In genomic region chr5:137695651-137696428, GRCh38 we compare ENCODE assay signal across 10 cellular contexts. TPM values are rescaled to one million over a fixed set of nuclear protein-coding genes. Genes with fewer than 3 reads are reported as not detected.
DNase-seq lines count a peak whose midpoint lies in the region; ATAC-seq and TF ChIP-seq lines count a peak whose summit lies in the region.
"Had no signal": no experiment of that assay in that cellular context is flagged by ENCODE, and none has a peak within 500 bp of the region (broad histone marks: within the 10 kb centered on the region; RNA-seq: fewer than 3 reads in every experiment).

No MANE protein-coding gene starts in this region.

- TF ChIP-seq CTCF in GM10266 (IDR thresholded peaks at IDR 0.05; ENCODE audit: control insufficient read depth, insufficient read depth, low read depth, missing control alignments): no peak
- TF ChIP-seq CTCF in nephron progenitor cell (IDR thresholded peaks at IDR 0.05): no peak
- no peak for TF ChIP-seq CTCF in body of pancreas (IDR thresholded peaks at IDR 0.05)

- H3K27ac Mint-ChIP-seq in activated naive CD8-positive, alpha-beta T cell treated with anti-CD3 and anti-CD28 coated beads, Interleukin-2, amount 50 U/mL, for 24 hours: peak overlapping the region; percentile 71
- peak overlapping the region; percentile 32 for H3K27ac Mint-ChIP-seq in nephron progenitor cell

- no peak for TF ChIP-seq POLR2A in body of pancreas (IDR thresholded peaks at IDR 0.05)

- H3K27ac ChIP-seq in body of pancreas: no peak overlapping the region

- no peaks in the 10 kb centered on the region for H3K9me3 Mint-ChIP-seq in activated naive CD8-positive, alpha-beta T cell treated with anti-CD3 and anti-CD28 coated beads, Interleukin-2, amount 50 U/mL, for 24 hours
- no peaks in the 10 kb centered on the region for H3K9me3 Mint-ChIP-seq in nephron progenitor cell

- DNase-seq in GM10266 (ENCODE audit: extremely low spot score): peak; percentile 16
- peak; percentile 35 for DNase-seq in OCI-M2 (lab: John Stamatoyannopoulos, UW; ENCODE audit: unreplicated experiment)
- peak; percentile 8 for DNase-seq in activated naive CD8-positive, alpha-beta T cell treated with anti-CD3 and anti-CD28 coated beads, Interleukin-2, amount 50 U/mL, for 24 hours
- DNase-seq in nephron progenitor cell: no peak
- DNase-seq in SW 1271 (lab: John Stamatoyannopoulos, UW): no peak
- DNase-seq in body of pancreas: no peak
- DNase-seq: cerebellar nuclear complex had no signal

- ATAC-seq in activated naive CD8-positive, alpha-beta T cell treated with anti-CD3 and anti-CD28 coated beads, Interleukin-2, amount 50 U/mL, for 24 hours: peak; percentile 56
- ATAC-seq in GM18511 (IDR thresholded peaks at IDR 0.05; ENCODE audit: unreplicated experiment): no peak
- no peak for ATAC-seq in HG03342 (IDR thresholded peaks at IDR 0.05; ENCODE audit: unreplicated experiment)
- no peak for ATAC-seq in body of pancreas
- ATAC-seq: SK-N-SH treated with all-trans-retinoic acid at 6 μM for 48 hours had no signal

- no peaks in the 10 kb centered on the region for H3K27me3 ChIP-seq in body of pancreas

- WGBS in body of pancreas, 2 donors: 74 to 81% methylated on average over 4 of the region's 4 CpGs

- H3K4me3 Mint-ChIP-seq in activated naive CD8-positive, alpha-beta T cell treated with anti-CD3 and anti-CD28 coated beads, Interleukin-2, amount 50 U/mL, for 24 hours: no peak overlapping the region
- no peak overlapping the region for H3K4me3 Mint-ChIP-seq in nephron progenitor cell

- H3K4me3 ChIP-seq in body of pancreas: no peak overlapping the region

- H3K4me1 ChIP-seq in body of pancreas: peaks cover 10% of the 10 kb centered on the region

- intact Hi-C loops in body of pancreas (cut with DNase I): no loop called here

- H3K4me1 Mint-ChIP-seq in activated naive CD8-positive, alpha-beta T cell treated with anti-CD3 and anti-CD28 coated beads, Interleukin-2, amount 50 U/mL, for 24 hours: peaks cover 40% of the 10 kb centered on the region
- H3K4me1 Mint-ChIP-seq in nephron progenitor cell: peaks cover 14% of the 10 kb centered on the region

- H3K36me3 ChIP-seq in body of pancreas (replicated peaks in 1 of 2; ENCODE audit: insufficient read depth in 1 of 2, low read depth in 2 of 2): no peaks in the 10 kb centered on the region

- no peaks in the 10 kb centered on the region for H3K9me3 ChIP-seq in body of pancreas

- H3K36me3 Mint-ChIP-seq in activated naive CD8-positive, alpha-beta T cell treated with anti-CD3 and anti-CD28 coated beads, Interleukin-2, amount 50 U/mL, for 24 hours (ENCODE audit: low read depth): peaks cover 9% of the 10 kb centered on the region
- peaks cover 24% of the 10 kb centered on the region for H3K36me3 Mint-ChIP-seq in nephron progenitor cell (ENCODE audit: low read depth)

- H3K27me3 Mint-ChIP-seq in activated naive CD8-positive, alpha-beta T cell treated with anti-CD3 and anti-CD28 coated beads, Interleukin-2, amount 50 U/mL, for 24 hours: no peaks in the 10 kb centered on the region
- H3K27me3 Mint-ChIP-seq in nephron progenitor cell (ENCODE audit: low read depth, poor library complexity): no peaks in the 10 kb centered on the region

RNA-seq across cellular contexts. Expression of gene KLHL3, which starts 40.0 kb away (rescaled TPM):
- total RNA-seq in body of pancreas: 1 to 10 TPM; 3.3 to 5.7 TPM

RNA-seq across cellular contexts. Expression of gene HNRNPA0, which starts 58.3 kb away (rescaled TPM):
- 1 to 10 TPM; 7.3 TPM for total RNA-seq in body of pancreas

Comparison
In these comparisons a context has a peak if more than half of its experiments do, and no peak if none do; other contexts are left out.
1. DNase-seq: peak in GM10266 (single experiment), OCI-M2 (single experiment) and activated naive CD8-positive, alpha-beta T cell treated with anti-CD3 and anti-CD28 coated beads, Interleukin-2, amount 50 U/mL, for 24 hours (single experiment); none in nephron progenitor cell (single experiment), SW 1271 (0 of 2) and body of pancreas (0 of 4).